26 cellular contexts compared by ENCODE assay signal in the genomic region with DNA sequence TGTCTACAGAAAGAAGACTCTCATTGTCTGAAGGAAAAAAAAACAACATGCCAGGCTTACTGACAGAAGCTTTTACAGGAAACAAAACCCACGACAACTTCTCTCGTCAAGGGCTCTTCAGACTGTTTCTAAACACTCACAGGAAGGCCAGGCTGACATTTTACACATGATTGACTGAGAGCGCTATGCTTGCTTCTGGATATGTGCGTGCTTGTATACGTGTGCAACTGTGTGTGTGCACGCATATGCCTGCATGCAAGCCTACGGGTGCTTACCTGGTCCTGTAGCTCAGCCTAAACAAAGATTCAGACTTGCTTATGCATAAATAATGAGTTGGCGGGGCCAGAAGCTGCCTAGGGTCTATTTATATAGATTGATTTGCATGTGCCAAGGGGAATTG.
DNase-seq lines count a peak whose midpoint lies in the region; ATAC-seq and TF ChIP-seq lines count a peak whose summit lies in the region.
"Had no signal": no experiment of that assay in that cellular context is flagged by ENCODE, and none has a peak within 500 bp of the region (broad histone marks: within the 10 kb centered on the region; RNA-seq: fewer than 3 reads in every experiment).

No MANE protein-coding gene starts in this region.

- no peaks in the 10 kb centered on the region for H3K9me3 ChIP-seq in endodermal cell (ENCODE audit: control insufficient read depth, low read length)
- H3K9me3 ChIP-seq: ovary, SJCRH30, upper lobe of right lung had no signal

- no peak overlapping the region for H3K4me3 Mint-ChIP-seq in endodermal cell
- H3K4me3 Mint-ChIP-seq: activated T-cell treated with anti-CD3 and anti-CD28 coated beads, Interleukin-2, amount 50 U/mL, for 4 hours; brain had no signal

- POLR2A ChIA-PET in GM10248 (lab: Yijun Ruan, JAX) = no interaction called here

- no peak overlapping the region for H3K9ac ChIP-seq in endodermal cell (ENCODE audit: extremely low read depth, low read length, poor library complexity, severe bottlenecking)

- CTCF ChIA-PET in GM10248 (lab: Yijun Ruan, JAX) = interaction anchor here (1.0 to 1.4 kb wide), 2 partner anchors 8 to 17 kb away, joined by 3 read pairs; no protein-coding TSS in a partner anchor

- H3K27me3 Mint-ChIP-seq in endodermal cell (ENCODE audit: insufficient read depth) = peaks cover 55% of the 10 kb centered on the region

- peak overlapping the region; percentile 50 for H3K27ac Mint-ChIP-seq in endodermal cell

- peaks cover 28% of the 10 kb centered on the region for H3K4me1 Mint-ChIP-seq in endodermal cell

- H3K27ac ChIP-seq in endodermal cell (ENCODE audit: low read depth, low read length) = peak overlapping the region; percentile 13
- H3K27ac ChIP-seq: 22Rv1, ovary, PC-9, SJCRH30, upper lobe of right lung had no signal

- H3K36me3 Mint-ChIP-seq in endodermal cell (ENCODE audit: low read depth) = no peaks in the 10 kb centered on the region
- H3K36me3 Mint-ChIP-seq: brain had no signal

- no peak for ATAC-seq in HG02852 (IDR thresholded peaks at IDR 0.05; ENCODE audit: unreplicated experiment)
- ATAC-seq: activated T-cell treated with anti-CD3 and anti-CD28 coated beads, Interleukin-2, amount 50 U/mL, for 4 hours; HepG2; left cardiac atrium; naive thymus-derived CD4-positive, alpha-beta T cell; right cardiac atrium; upper lobe of right lung had no signal

- peak; percentile 16 for DNase-seq in DMS53 (lab: John Stamatoyannopoulos, UW)
- DNase-seq in DMS53 treated with DMSO at 0.1 percent for 48 hours (lab: John Stamatoyannopoulos, UW; ENCODE audit: unreplicated experiment) = no peak
- peak; percentile 58 for DNase-seq in NCI-H1105 (lab: John Stamatoyannopoulos, UW)
- peak; percentile 93 to 96 for DNase-seq in NCI-H526 (lab: John Stamatoyannopoulos, UW)
- no peak for DNase-seq in endodermal cell
- DNase-seq in GM10248 (ENCODE audit: extremely low spot score) = no peak
- DNase-seq in NCI-H2196 treated with DMSO at 0.1 percent for 48 hours (lab: John Stamatoyannopoulos, UW; ENCODE audit: unreplicated experiment) = no peak
- DNase-seq: activated CD8-positive, alpha-beta memory T cell treated with anti-CD3 and anti-CD28 coated beads for 24 hours; activated T-cell treated with anti-CD3 and anti-CD28 coated beads, Interleukin-2, amount 50 U/mL, for 4 hours; COR-L47; EL; left cardiac atrium; mesenchymal stem cell; NCI-H1417 treated with DMSO at 0.1 percent for 48 hours; NCI-H69; ovary; PC-9; right cardiac atrium; SJCRH30; stimulated activated CD4-positive, alpha-beta T cell treated with anti-CD3 and anti-CD28 coated beads, Interleukin-12 subunit alpha, Interleukin-12 subunit beta, amount 100 ng/mL, for 4 hours; upper lobe of right lung had no signal

- TF ChIP-seq CTCF in endodermal cell (conservative IDR thresholded peaks at IDR 0.05) = no peak
- no peak for TF ChIP-seq CTCF in GM10248 (IDR thresholded peaks at IDR 0.05; ENCODE audit: control extremely low read depth, extremely low read depth, low read depth, missing control alignments)

- H3K9me3 Mint-ChIP-seq in endodermal cell = no peaks in the 10 kb centered on the region
- H3K9me3 Mint-ChIP-seq: activated T-cell treated with anti-CD3 and anti-CD28 coated beads, Interleukin-2, amount 50 U/mL, for 4 hours had no signal

- no peaks in the 10 kb centered on the region for H3K36me3 ChIP-seq in endodermal cell (ENCODE audit: control insufficient read depth, insufficient read depth, low read length)
- H3K36me3 ChIP-seq: ovary, SJCRH30, upper lobe of right lung had no signal

- peaks cover 15% of the 10 kb centered on the region for H3K27me3 ChIP-seq in endodermal cell (ENCODE audit: control insufficient read depth, insufficient read depth, low read length, poor library complexity, severe bottlenecking)
- H3K27me3 ChIP-seq: ovary, SJCRH30, upper lobe of right lung had no signal

- peaks cover 21% of the 10 kb centered on the region for H3K4me1 ChIP-seq in endodermal cell (ENCODE audit: control insufficient read depth, insufficient read depth, low read length)
- H3K4me1 ChIP-seq: SJCRH30, upper lobe of right lung had no signal

- 86 to 92% methylated on average over 8 of the region's 8 CpGs for WGBS in endodermal cell (ENCODE audit: insufficient coverage in 1 of 2, insufficient read length in 1 of 2), 2 experiments

- H3K4me3 ChIP-seq in endodermal cell (ENCODE audit: low read length) = peak overlapping the region; percentile 13
- H3K4me3 ChIP-seq: ovary, PC-9, SJCRH30, upper lobe of right lung had no signal

Comparison
In these comparisons a context has a peak if more than half of its experiments do, and no peak if none do; other contexts are left out.
1. DNase-seq: peak in DMS53 (single experiment), NCI-H1105 (single experiment) and NCI-H526 (2 of 2); none in DMS53 treated with DMSO at 0.1 percent for 48 hours (single experiment), endodermal cell (single experiment), GM10248 (single experiment) and NCI-H2196 treated with DMSO at 0.1 percent for 48 hours (single experiment).